ENCODE assay signal across 2 cellular contexts in genomic region chr2:74164761-74165160, GRCh38.
TF ChIP-seq lines count a peak whose summit lies in the region.

No MANE protein-coding gene starts in this region.

TF ChIP-seq in HEK293, 187 proteins besides CTCF, POLR2A, EP300 and RAD21:
- TF ChIP-seq ZNF335 (tag by site-specific recombination; conservative IDR thresholded peaks at IDR 0.05): no peak
- no peak for TF ChIP-seq ZBTB20 (tag by site-specific recombination; IDR thresholded peaks at IDR 0.05)
- no peak for TF ChIP-seq ZBTB7A (tag by site-specific recombination; IDR thresholded peaks at IDR 0.05; ENCODE audit: low read depth)
- TF ChIP-seq ZNF518A (tag by site-specific recombination; conservative IDR thresholded peaks at IDR 0.05; ENCODE audit: low read depth): no peak
- TF ChIP-seq ZNF391 (tag by site-specific recombination; IDR thresholded peaks at IDR 0.05; ENCODE audit: borderline replicate concordance, low read depth): no peak
- TF ChIP-seq ZNF184 (tag by site-specific recombination; IDR thresholded peaks at IDR 0.05): peak; percentile 100
- no peak for TF ChIP-seq RBAK (tag by site-specific recombination; IDR thresholded peaks at IDR 0.05)

TF ChIP-seq in K562, 482 proteins besides CTCF, POLR2A, EP300 and RAD21:
- peak; percentile 62; the same call in 1 of the 2 replicates for TF ChIP-seq TRIM28 (IDR thresholded peaks at IDR 0.05)
- no peak for TF ChIP-seq HES1 (IDR thresholded peaks at IDR 0.05; ENCODE audit: low read depth)
- TF ChIP-seq ZNF146 (CRISPR knock-in tag; IDR thresholded peaks at IDR 0.05; ENCODE audit: unreplicated experiment): no peak
- no peak for TF ChIP-seq RBM34 (IDR thresholded peaks at IDR 0.05; ENCODE audit: borderline replicate concordance, insufficient read depth, low read length)
- TF ChIP-seq RREB1 (CRISPR knock-in tag; IDR thresholded peaks at IDR 0.05): no peak
- no peak for TF ChIP-seq FOSL1 (tag; conservative IDR thresholded peaks at IDR 0.05)
- peak; percentile 81 for TF ChIP-seq RBM25 (IDR thresholded peaks at IDR 0.05; ENCODE audit: low read depth, low read length, severe bottlenecking)
- peak; percentile 19; the same call in 1 of the 2 replicates for TF ChIP-seq BCOR (IDR thresholded peaks at IDR 0.05)
- peak; percentile 68 for TF ChIP-seq ADNP (tag; IDR thresholded peaks at IDR 0.05)
- TF ChIP-seq ZNF184 (CRISPR knock-in tag; IDR thresholded peaks at IDR 0.05): peak; percentile 94
- no peak for TF ChIP-seq DEAF1 (CRISPR knock-in tag; IDR thresholded peaks at IDR 0.05)
- TF ChIP-seq KDM1A (IDR thresholded peaks at IDR 0.05): 0 out of 4 replicates have a peak, but pooled peaks have one; percentile 19
- 0 out of 2 replicates have a peak, but pooled peaks have one; percentile 23 for TF ChIP-seq SMARCA5 (IDR thresholded peaks at IDR 0.05)
- 0 out of 2 replicates have a peak, but pooled peaks have one; percentile 26 for TF ChIP-seq RBFOX2 (IDR thresholded peaks at IDR 0.05; ENCODE audit: low read depth, low read length)
- TF ChIP-seq HLTF (IDR thresholded peaks at IDR 0.05): peak; percentile 33; the same call in 1 of the 2 replicates
- TF ChIP-seq GATAD2A (IDR thresholded peaks at IDR 0.05): no peak
- TF ChIP-seq ZZZ3 (IDR thresholded peaks at IDR 0.05): peak; percentile 26; the same call in 1 of the 2 replicates
